Comparison of ENCODE assay signal across 10 cellular contexts in genomic region chr16:31129568-31130335, GRCh38. TPM values are rescaled to one million over a fixed set of nuclear protein-coding genes. Genes with fewer than 3 reads are reported as not detected.
DNase-seq lines count a peak whose midpoint lies in the region; ATAC-seq and TF ChIP-seq lines count a peak whose summit lies in the region.
"Had no signal": no experiment of that assay in that cellular context is flagged by ENCODE, and none has a peak within 500 bp of the region (broad histone marks: within the 10 kb centered on the region; RNA-seq: fewer than 3 reads in every experiment).

No MANE protein-coding gene starts in this region.

- peak overlapping the region; percentile 68 to 84 for H3K4me3 Mint-ChIP-seq in CD14-positive monocyte

- H3K9me3 Mint-ChIP-seq in CD14-positive monocyte, result peaks cover 0 to 2% (median 0%) of the 10 kb centered on the region in 7 donors

- ATAC-seq in sciatic nerve, result peak; percentile 51

- intact Hi-C loops in CD14-positive monocyte (cut with micrococcal nuclease), result loop anchor here in 1 of 2 donors (1.0 to 2.0 kb wide), 2 partner anchors 11 to 13 kb away; no protein-coding TSS in a partner anchor
- intact Hi-C loops in sciatic nerve (cut with DNase I), result no loop called here

- in situ Hi-C loops in brain microvascular endothelial cell (cut with HindIII; ENCODE audit: low pct_ligation_motif_present, low sequenced_read_pairs), result no loop called here

- H3K27ac ChIP-seq in angular gyrus (ENCODE audit: low read depth, low read length), result peak overlapping the region; percentile 79
- no peak overlapping the region for H3K27ac ChIP-seq in brain microvascular endothelial cell

- peaks cover 2% of the 10 kb centered on the region for H3K36me3 ChIP-seq in brain microvascular endothelial cell (replicated peaks)

- peaks cover 0 to 4% (median 0%) of the 10 kb centered on the region in 3 donors for H3K27me3 Mint-ChIP-seq in CD14-positive monocyte (ENCODE audit: low read depth in 3 of 3)

- DNase-seq in CD14-positive monocyte (ENCODE audit: low spot score) (peak; percentile 72), inferior parietal cortex (ENCODE audit: extremely low spot score) (peak; percentile 10), sciatic nerve (ENCODE audit: low spot score) (no peak), T-helper 2 cell (no peak), DMS153 (lab: John Stamatoyannopoulos, UW) (no peak), brain microvascular endothelial cell (no peak), NCI-H1417 (lab: John Stamatoyannopoulos, UW) (no peak)
- DNase-seq: activated T-cell treated with anti-CD3 and anti-CD28 coated beads, Interleukin-2, amount 50 U/mL, for 48 hours; effector memory CD4-positive, alpha-beta T cell had no signal

- H3K4me1 Mint-ChIP-seq in CD14-positive monocyte, result peaks cover 76% of the 10 kb centered on the region

- no peaks in the 10 kb centered on the region for H3K27me3 ChIP-seq in brain microvascular endothelial cell (replicated peaks)

- peak; percentile 11 for TF ChIP-seq CTCF in CD14-positive monocyte (IDR thresholded peaks at IDR 0.05)
- no peak for TF ChIP-seq CTCF in brain microvascular endothelial cell (IDR thresholded peaks at IDR 0.05; ENCODE audit: low read depth, low read length, missing control alignments)

- no peak overlapping the region for H3K4me3 ChIP-seq in brain microvascular endothelial cell (ENCODE audit: low read depth, low read length)

- peaks cover 59 to 70% of the 10 kb centered on the region in 2 donors for H3K36me3 Mint-ChIP-seq in CD14-positive monocyte

- peak overlapping the region; percentile 98 to 100 (median 99) for H3K27ac Mint-ChIP-seq in CD14-positive monocyte

RNA-seq across cellular contexts. Expression of gene PRSS8, which starts 5.8 kb away (rescaled TPM):
- not detected for polyA plus RNA-seq in CD14-positive monocyte
- not detected for total RNA-seq in sciatic nerve

RNA-seq across cellular contexts. Expression of gene KAT8, which starts 12.3 kb away (rescaled TPM):
- polyA plus RNA-seq in CD14-positive monocyte, result 10 to 100 TPM; 34.5 to 42.0 TPM
- 67.3 TPM for total RNA-seq in sciatic nerve

RNA-seq across cellular contexts. Expression of gene PRSS36, which starts 20.1 kb away (rescaled TPM):
- polyA plus RNA-seq in CD14-positive monocyte, result 1 to 10 TPM; 3.1 to 4.2 TPM
- 4.3 TPM for total RNA-seq in sciatic nerve

RNA-seq across cellular contexts. Expression of gene BCKDK, which starts 21.6 kb away (rescaled TPM):
- 10 to 100 TPM; 76.5 to 93.5 TPM for polyA plus RNA-seq in CD14-positive monocyte
- 35.0 TPM for total RNA-seq in sciatic nerve

RNA-seq across cellular contexts. Expression of gene VKORC1, which starts 35.2 kb away (rescaled TPM):
- polyA plus RNA-seq in CD14-positive monocyte, result 100 to 1,000 TPM in 1 of 2 donors, 10 to 100 TPM in 1; 91.2 to 113 TPM
- total RNA-seq in sciatic nerve, result 65.0 TPM

Comparison
In these comparisons a context has a peak if more than half of its experiments do, and no peak if none do; other contexts are left out.
1. DNase-seq: peak in CD14-positive monocyte (single experiment) and inferior parietal cortex (single experiment); none in sciatic nerve (single experiment), T-helper 2 cell (0 of 5), DMS153 (single experiment), brain microvascular endothelial cell (single experiment) and NCI-H1417 (0 of 3).